1 cellular context compared by ENCODE assay signal in genomic region chr16:14193316-14193871, GRCh38.
TF ChIP-seq lines count a peak whose summit lies in the region.

No MANE protein-coding gene starts in this region.

TF ChIP-seq in SK-N-SH, 30 proteins besides CTCF, POLR2A, EP300 and RAD21 (continued from another document):
- TF ChIP-seq, protein P1, sequence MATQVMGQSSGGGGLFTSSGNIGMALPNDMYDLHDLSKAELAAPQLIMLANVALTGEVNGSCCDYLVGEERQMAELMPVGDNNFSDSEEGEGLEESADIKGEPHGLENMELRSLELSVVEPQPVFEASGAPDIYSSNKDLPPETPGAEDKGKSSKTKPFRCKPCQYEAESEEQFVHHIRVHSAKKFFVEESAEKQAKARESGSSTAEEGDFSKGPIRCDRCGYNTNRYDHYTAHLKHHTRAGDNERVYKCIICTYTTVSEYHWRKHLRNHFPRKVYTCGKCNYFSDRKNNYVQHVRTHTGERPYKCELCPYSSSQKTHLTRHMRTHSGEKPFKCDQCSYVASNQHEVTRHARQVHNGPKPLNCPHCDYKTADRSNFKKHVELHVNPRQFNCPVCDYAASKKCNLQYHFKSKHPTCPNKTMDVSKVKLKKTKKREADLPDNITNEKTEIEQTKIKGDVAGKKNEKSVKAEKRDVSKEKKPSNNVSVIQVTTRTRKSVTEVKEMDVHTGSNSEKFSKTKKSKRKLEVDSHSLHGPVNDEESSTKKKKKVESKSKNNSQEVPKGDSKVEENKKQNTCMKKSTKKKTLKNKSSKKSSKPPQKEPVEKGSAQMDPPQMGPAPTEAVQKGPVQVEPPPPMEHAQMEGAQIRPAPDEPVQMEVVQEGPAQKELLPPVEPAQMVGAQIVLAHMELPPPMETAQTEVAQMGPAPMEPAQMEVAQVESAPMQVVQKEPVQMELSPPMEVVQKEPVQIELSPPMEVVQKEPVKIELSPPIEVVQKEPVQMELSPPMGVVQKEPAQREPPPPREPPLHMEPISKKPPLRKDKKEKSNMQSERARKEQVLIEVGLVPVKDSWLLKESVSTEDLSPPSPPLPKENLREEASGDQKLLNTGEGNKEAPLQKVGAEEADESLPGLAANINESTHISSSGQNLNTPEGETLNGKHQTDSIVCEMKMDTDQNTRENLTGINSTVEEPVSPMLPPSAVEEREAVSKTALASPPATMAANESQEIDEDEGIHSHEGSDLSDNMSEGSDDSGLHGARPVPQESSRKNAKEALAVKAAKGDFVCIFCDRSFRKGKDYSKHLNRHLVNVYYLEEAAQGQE (IDR thresholded peaks at IDR 0.05; ENCODE audit: low read depth, low read length), result no peak
- TF ChIP-seq TCF12 (IDR thresholded peaks at IDR 0.05), result no peak
